In genomic region chr18:74819433-74820059, GRCh38 we compare ENCODE assay signal across 8 cellular contexts.
DNase-seq lines count a peak whose midpoint lies in the region; ATAC-seq and TF ChIP-seq lines count a peak whose summit lies in the region.
"Had no signal": no experiment of that assay in that cellular context is flagged by ENCODE, and none has a peak within 500 bp of the region (broad histone marks: within the 10 kb centered on the region; RNA-seq: fewer than 3 reads in every experiment).

No MANE protein-coding gene starts in this region.

- peak; percentile 61 for ATAC-seq in GM18520 (IDR thresholded peaks at IDR 0.05; ENCODE audit: unreplicated experiment)
- ATAC-seq in HG02798 (IDR thresholded peaks at IDR 0.05; ENCODE audit: poor library complexity, unreplicated experiment): peak; percentile 73

- no peaks in the 10 kb centered on the region for H3K36me3 ChIP-seq in kidney epithelial cell (ENCODE audit: control insufficient read depth, insufficient read depth, low read length)

- H3K4me3 ChIP-seq in kidney epithelial cell (ENCODE audit: low read depth, low read length): no peak overlapping the region

- peak; percentile 11 for DNase-seq in RPMI7951 (ENCODE audit: low read depth)
- no peak for DNase-seq in kidney epithelial cell (ENCODE audit: low read depth)
- DNase-seq in NK-92 treated with Interleukin-12 subunit alpha and Interleukin-12 subunit beta, amount 100 ng/mL, for 24 hours (lab: John Stamatoyannopoulos, UW): no peak
- no peak for DNase-seq in effector CD4-positive, alpha-beta T cell
- no peak for DNase-seq in retina
- DNase-seq: naive B cell had no signal

- H3K27me3 ChIP-seq in kidney epithelial cell (ENCODE audit: control insufficient read depth, insufficient read depth, low read length): no peaks in the 10 kb centered on the region

- peak; percentile 61 for TF ChIP-seq CTCF in kidney epithelial cell (IDR thresholded peaks at IDR 0.05; ENCODE audit: insufficient read depth, low read length, poor library complexity, severe bottlenecking)
